In genomic region chr11:40187092-40187403, GRCh38 we compare ENCODE assay signal across 22 cellular contexts.
DNase-seq lines count a peak whose midpoint lies in the region; ATAC-seq and TF ChIP-seq lines count a peak whose summit lies in the region.
"Had no signal": no experiment of that assay in that cellular context is flagged by ENCODE, and none has a peak within 500 bp of the region (broad histone marks: within the 10 kb centered on the region; RNA-seq: fewer than 3 reads in every experiment).

No MANE protein-coding gene starts in this region.

- H3K4me1 ChIP-seq in SK-N-SH (ENCODE audit: control insufficient read depth in 1 of 2, insufficient read depth in 2 of 2, low read depth in 1 of 2, low read length in 1 of 2) (peaks cover 0 to 25% of the 10 kb centered on the region in 2 experiments; a peak in 2 of 4 replicates), endodermal cell (ENCODE audit: control insufficient read depth, insufficient read depth, low read length) (peaks cover 7% of the 10 kb centered on the region), tibial nerve (peaks cover 0 to 28% (median 0%) of the 10 kb centered on the region in 4 donors)
- H3K4me1 ChIP-seq: SJSA1 had no signal

- TF ChIP-seq CTCF in SK-N-SH (IDR thresholded peaks at IDR 0.05) (no peak), endodermal cell (conservative IDR thresholded peaks at IDR 0.05) (no peak), tibial nerve (IDR thresholded peaks at IDR 0.05) (no peak)

- H2AFZ ChIP-seq in SK-N-SH (ENCODE audit: low read depth): no peak overlapping the region

- no peak for TF ChIP-seq POLR2A in tibial nerve (IDR thresholded peaks at IDR 0.05)

- no peaks in the 10 kb centered on the region for H3F3A ChIP-seq in SK-N-SH (replicated peaks; ENCODE audit: insufficient read depth)

- H3K9me3 ChIP-seq in SK-N-SH (no peaks in the 10 kb centered on the region), endodermal cell (ENCODE audit: control insufficient read depth, low read length) (no peaks in the 10 kb centered on the region), tibial nerve (no peaks in the 10 kb centered on the region)
- H3K9me3 ChIP-seq: SJSA1 had no signal

- WGBS in SK-N-SH (ENCODE audit: low lambda C conversion rate): 88% methylated on average over 2 of the region's 2 CpGs
- 100% methylated on average over 2 of the region's 2 CpGs for WGBS in endodermal cell (ENCODE audit: insufficient coverage in 1 of 2, insufficient read length in 1 of 2), 2 experiments
- WGBS in tibial nerve, 2 donors: 30 to 32% methylated on average over 2 of the region's 2 CpGs

- POLR2A ChIA-PET in SK-N-SH (lab: Yijun Ruan, JAX): interaction anchor here (0.6 kb wide), 1 partner anchor 9 kb away, joined by 3 read pairs; no protein-coding TSS in a partner anchor

- no peak overlapping the region for H3K4me3 Mint-ChIP-seq in endodermal cell
- H3K4me3 Mint-ChIP-seq: T-cell had no signal

- TF ChIP-seq EP300 in SK-N-SH (IDR thresholded peaks at IDR 0.05; ENCODE audit: borderline replicate concordance in 1 of 2, low read depth in 1 of 2, low read length in 1 of 2) (no peak), tibial nerve (IDR thresholded peaks at IDR 0.05) (no peak)

- H3K9me3 Mint-ChIP-seq in endodermal cell: no peaks in the 10 kb centered on the region

- ATAC-seq in SK-N-SH treated with all-trans-retinoic acid at 6 μM for 48 hours (no peak), GM19328 (IDR thresholded peaks at IDR 0.05; ENCODE audit: unreplicated experiment) (no peak)
- ATAC-seq: HepG2, T-cell had no signal

- no peaks in the 10 kb centered on the region for H3K9me2 ChIP-seq in SK-N-SH

- no peaks in the 10 kb centered on the region for H3K27me3 Mint-ChIP-seq in endodermal cell (ENCODE audit: insufficient read depth)
- H3K27me3 Mint-ChIP-seq: T-cell had no signal

- no peaks in the 10 kb centered on the region for H3K79me2 ChIP-seq in SK-N-SH (ENCODE audit: insufficient read depth)

- DNase-seq in SK-N-SH (no peak), NCI-H2227 treated with DMSO at 0.1 percent for 48 hours (lab: John Stamatoyannopoulos, UW) (peak; percentile 91), endodermal cell (no peak), tibial nerve (ENCODE audit: low spot score in 2 of 2) (no peak), putamen (ENCODE audit: low spot score) (no peak), glomerular visceral epithelial cell (ENCODE audit: extremely low spot score) (no peak)
- DNase-seq: ACHN, AML-193, COR-L47, H7, NCI-H1048, NCI-H187 treated with DMSO at 0.1 percent for 48 hours, NCI-H2171, NCI-H526, OCI-M1, RPMI8226, T-cell had no signal

- CTCF ChIA-PET in SK-N-SH (lab: Yijun Ruan, JAX): interaction anchor here (0.6 to 2.4 kb wide), 2 partner anchors 16 to 372 kb away, joined by 4 to 5 read pairs; no protein-coding TSS in a partner anchor

- no peak overlapping the region for H3K4me2 ChIP-seq in SK-N-SH
- H3K4me2 ChIP-seq: KMS-11 had no signal

- peaks cover 29% of the 10 kb centered on the region for H3K4me1 Mint-ChIP-seq in endodermal cell
- H3K4me1 Mint-ChIP-seq: T-cell had no signal

- H3K27ac Mint-ChIP-seq in endodermal cell: no peak overlapping the region
- H3K27ac Mint-ChIP-seq: T-cell had no signal

- H3K27ac ChIP-seq in SK-N-SH (ENCODE audit: low read depth in 2 of 2, low read length in 1 of 2) (no peak overlapping the region; a peak in 1 of 4 replicates), endodermal cell (ENCODE audit: low read depth, low read length) (peak overlapping the region; percentile 77), tibial nerve (peak overlapping the region in 3 of 4 donors; percentile 51 to 78 (median 58))
- H3K27ac ChIP-seq: KMS-11, SJSA1 had no signal

- H3K27me3 ChIP-seq in SK-N-SH (ENCODE audit: insufficient read depth): no peaks in the 10 kb centered on the region; the same call in 1 of the 2 replicates
- no peaks in the 10 kb centered on the region for H3K27me3 ChIP-seq in endodermal cell (ENCODE audit: control insufficient read depth, insufficient read depth, low read length, poor library complexity, severe bottlenecking)
- H3K27me3 ChIP-seq in tibial nerve: no peaks in the 10 kb centered on the region
- H3K27me3 ChIP-seq: SJSA1 had no signal

- no peaks in the 10 kb centered on the region for H3K36me3 Mint-ChIP-seq in endodermal cell (ENCODE audit: low read depth)
- H3K36me3 Mint-ChIP-seq: T-cell had no signal

- H3K9ac ChIP-seq in SK-N-SH: no peak overlapping the region
- H3K9ac ChIP-seq in endodermal cell (ENCODE audit: extremely low read depth, low read length, poor library complexity, severe bottlenecking): no peak overlapping the region
- H3K9ac ChIP-seq: KMS-11 had no signal

- H3K36me3 ChIP-seq in SK-N-SH (replicated peaks in 1 of 2; ENCODE audit: control insufficient read depth in 1 of 2, insufficient read depth in 2 of 2, low read length in 1 of 2) (no peaks in the 10 kb centered on the region), endodermal cell (ENCODE audit: control insufficient read depth, insufficient read depth, low read length) (no peaks in the 10 kb centered on the region), tibial nerve (no peaks in the 10 kb centered on the region)
- H3K36me3 ChIP-seq: SJSA1 had no signal

- no peaks in the 10 kb centered on the region for H4K20me1 ChIP-seq in SK-N-SH (ENCODE audit: insufficient read depth)

- TF ChIP-seq RAD21 in SK-N-SH (IDR thresholded peaks at IDR 0.05; ENCODE audit: low read length): no peak

- H3K4me3 ChIP-seq in SK-N-SH (ENCODE audit: low read depth in 2 of 2, low read length in 1 of 2): no peak overlapping the region
- H3K4me3 ChIP-seq in endodermal cell (ENCODE audit: low read length): no peak overlapping the region
- H3K4me3 ChIP-seq in tibial nerve: no peak overlapping the region
- H3K4me3 ChIP-seq: SJSA1 had no signal

TF ChIP-seq in SK-N-SH, 30 proteins besides CTCF, POLR2A, EP300 and RAD21:
- TF ChIP-seq MXI1 (IDR thresholded peaks at IDR 0.05; ENCODE audit: low read depth, low read length) (0 out of 2 replicates have a peak, but pooled peaks have one; percentile 8), JUND (IDR thresholded peaks at IDR 0.05) (no peak), RXRA (IDR thresholded peaks at IDR 0.05; ENCODE audit: borderline replicate concordance, low read depth) (no peak), ZBTB33 (IDR thresholded peaks at IDR 0.05; ENCODE audit: borderline replicate concordance, low read depth) (no peak)
- TF ChIP-seq, protein P1, sequence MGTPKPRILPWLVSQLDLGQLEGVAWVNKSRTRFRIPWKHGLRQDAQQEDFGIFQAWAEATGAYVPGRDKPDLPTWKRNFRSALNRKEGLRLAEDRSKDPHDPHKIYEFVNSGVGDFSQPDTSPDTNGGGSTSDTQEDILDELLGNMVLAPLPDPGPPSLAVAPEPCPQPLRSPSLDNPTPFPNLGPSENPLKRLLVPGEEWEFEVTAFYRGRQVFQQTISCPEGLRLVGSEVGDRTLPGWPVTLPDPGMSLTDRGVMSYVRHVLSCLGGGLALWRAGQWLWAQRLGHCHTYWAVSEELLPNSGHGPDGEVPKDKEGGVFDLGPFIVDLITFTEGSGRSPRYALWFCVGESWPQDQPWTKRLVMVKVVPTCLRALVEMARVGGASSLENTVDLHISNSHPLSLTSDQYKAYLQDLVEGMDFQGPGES (IDR thresholded peaks at IDR 0.05; ENCODE audit: low read depth, low read length): no peak

TF ChIP-seq in SK-N-SH treated with all-trans-retinoic acid at 6 μM for 48 hours, 23 proteins besides CTCF, POLR2A, EP300 and RAD21 (continues in another document):
- TF ChIP-seq ZNF70 (CRISPR knock-in tag; IDR thresholded peaks at IDR 0.05) (no peak), TCF4 (CRISPR knock-in tag; IDR thresholded peaks at IDR 0.05; ENCODE audit: borderline replicate concordance) (no peak), CSDC2 (CRISPR knock-in tag; IDR thresholded peaks at IDR 0.05) (no peak), TOX (CRISPR knock-in tag; IDR thresholded peaks at IDR 0.05; ENCODE audit: borderline replicate concordance) (no peak), ZNF8 (CRISPR knock-in tag; IDR thresholded peaks at IDR 0.05) (no peak), ZNF565 (CRISPR knock-in tag; conservative IDR thresholded peaks at IDR 0.05; ENCODE audit: low read depth) (no peak), PATZ1 (CRISPR knock-in tag; IDR thresholded peaks at IDR 0.05; ENCODE audit: borderline replicate concordance) (no peak), GLIS3 (CRISPR knock-in tag; IDR thresholded peaks at IDR 0.05) (no peak), RARB (CRISPR knock-in tag; IDR thresholded peaks at IDR 0.05) (no peak)
- TF ChIP-seq, protein P2, sequence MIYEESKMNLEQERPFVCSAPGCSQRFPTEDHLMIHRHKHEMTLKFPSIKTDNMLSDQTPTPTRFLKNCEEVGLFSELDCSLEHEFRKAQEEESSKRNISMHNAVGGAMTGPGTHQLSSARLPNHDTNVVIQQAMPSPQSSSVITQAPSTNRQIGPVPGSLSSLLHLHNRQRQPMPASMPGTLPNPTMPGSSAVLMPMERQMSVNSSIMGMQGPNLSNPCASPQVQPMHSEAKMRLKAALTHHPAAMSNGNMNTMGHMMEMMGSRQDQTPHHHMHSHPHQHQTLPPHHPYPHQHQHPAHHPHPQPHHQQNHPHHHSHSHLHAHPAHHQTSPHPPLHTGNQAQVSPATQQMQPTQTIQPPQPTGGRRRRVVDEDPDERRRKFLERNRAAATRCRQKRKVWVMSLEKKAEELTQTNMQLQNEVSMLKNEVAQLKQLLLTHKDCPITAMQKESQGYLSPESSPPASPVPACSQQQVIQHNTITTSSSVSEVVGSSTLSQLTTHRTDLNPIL (CRISPR knock-in tag; IDR thresholded peaks at IDR 0.05; ENCODE audit: low read depth): no peak

Comparison
In these comparisons a context has a peak if more than half of its experiments do, and no peak if none do; other contexts are left out.
1. H3K27ac ChIP-seq: peak in endodermal cell (single experiment) and tibial nerve (3 of 4); none in SK-N-SH (0 of 2).